9 cellular contexts compared by ENCODE assay signal in genomic region chr17:36183811-36184765, GRCh38. TPM values are rescaled to one million over a fixed set of nuclear protein-coding genes. Genes with fewer than 3 reads are reported as not detected.
DNase-seq lines count a peak whose midpoint lies in the region; ATAC-seq, FAIRE-seq and TF ChIP-seq lines count a peak whose summit lies in the region.
"Had no signal": no experiment of that assay in that cellular context is flagged by ENCODE, and none has a peak within 500 bp of the region (broad histone marks: within the 10 kb centered on the region; RNA-seq: fewer than 3 reads in every experiment).

No MANE protein-coding gene starts in this region.

- H3K4me3 Mint-ChIP-seq in stimulated activated effector memory CD8-positive, alpha-beta T cell treated with anti-CD3 and anti-CD28 coated beads, Interleukin-12 subunit alpha, Interleukin-12 subunit beta, amount 100 ng/mL, for 72 hours = peak overlapping the region; percentile 81

- no peaks in the 10 kb centered on the region for H3K79me2 ChIP-seq in HepG2 (ENCODE audit: insufficient read depth, low read length)

- H3K4me1 ChIP-seq in HepG2 (ENCODE audit: insufficient read depth, low read length) = 0 out of 2 replicates have a peak, but pooled peaks cover 6% of the 10 kb centered on the region

- no TSS peak for BruUV-seq in HepG2 (replicated peaks; lab: Mats Ljungman, UMichigan)

- intact Hi-C loops in HepG2 (cut with micrococcal nuclease; ENCODE audit: unreplicated experiment) = no loop called here
- intact Hi-C loops in posterior cingulate gyrus (cut with DNase I) = no loop called here

- H3K27ac ChIP-seq in HepG2 (ENCODE audit: extremely low read length, insufficient read depth, low read length) = no peak overlapping the region

- in situ Hi-C loops in astrocyte of the spinal cord (cut with HindIII; ENCODE audit: low sequenced_read_pairs) = no loop called here
- in situ Hi-C loops in HepG2 (cut with HindIII; ENCODE audit: extremely low pct_ligation_motif_present, low pct_unique_long_range_greater_than_20kb) = no loop called here

- TF ChIP-seq CTCF in astrocyte of the spinal cord (IDR thresholded peaks at IDR 0.05; ENCODE audit: low read depth, low read length) (no peak), HepG2 (CRISPR knock-in tag; IDR thresholded peaks at IDR 0.05) (no peak)

- CTCF ChIA-PET in HepG2 (lab: Yijun Ruan, JAX; ENCODE audit: low intra/inter-chr PET ratio, low total read pairs) = no interaction called here

- H3K9ac ChIP-seq in HepG2 (ENCODE audit: insufficient read depth, low read depth, low read length) = no peak overlapping the region

- peaks cover 22 to 53% of the 10 kb centered on the region in 2 experiments for H3K27me3 ChIP-seq in HepG2 (ENCODE audit: control insufficient read depth in 1 of 2, insufficient read depth in 2 of 2, low read length in 2 of 2)

- H3K36me3 ChIP-seq in HepG2 (replicated peaks in 1 of 2; ENCODE audit: control insufficient read depth in 1 of 2, insufficient read depth in 2 of 2, low read length in 2 of 2) = no peaks in the 10 kb centered on the region

- peak; percentile 6 for ATAC-seq in HG03159 (IDR thresholded peaks at IDR 0.05; ENCODE audit: unreplicated experiment)
- no peak for ATAC-seq in HepG2
- peak; percentile 3 for ATAC-seq in stimulated activated effector memory CD8-positive, alpha-beta T cell treated with anti-CD3 and anti-CD28 coated beads, Interleukin-12 subunit alpha, Interleukin-12 subunit beta, amount 100 ng/mL, for 72 hours
- no peak for ATAC-seq in GM21381 (IDR thresholded peaks at IDR 0.05; ENCODE audit: unreplicated experiment)

- no peak overlapping the region for H2AFZ ChIP-seq in HepG2 (ENCODE audit: low read length)

- H3K4me2 ChIP-seq in HepG2 (ENCODE audit: low read depth, low read length) = peak overlapping the region; percentile 61; the same call in 1 of the 2 replicates

- FAIRE-seq in HepG2 (lab: Jason Lieb, UNC) = no peak
- no peak for FAIRE-seq in GM12891 (lab: Jason Lieb, UNC)

- DNase-seq in astrocyte of the spinal cord (ENCODE audit: low read depth, low spot score) = no peak
- DNase-seq in HepG2 (ENCODE audit: low spot score) = no peak
- DNase-seq in stimulated activated effector memory CD8-positive, alpha-beta T cell treated with anti-CD3 and anti-CD28 coated beads, Interleukin-12 subunit alpha, Interleukin-12 subunit beta, amount 100 ng/mL, for 72 hours (ENCODE audit: low spot score in 2 of 2) = peak in 1 of 2 donors; percentile 55
- no peak for DNase-seq in posterior cingulate gyrus
- DNase-seq in GM12891 (ENCODE audit: insufficient read length, low spot score) = no peak
- DNase-seq in SKM-1 treated with dmso at 0.1 percent for 144 hours (lab: John Stamatoyannopoulos, UW; ENCODE audit: unreplicated experiment) = no peak
- DNase-seq: RPMI8226 had no signal

- TF ChIP-seq POLR2A in HepG2 (IDR thresholded peaks at IDR 0.05; ENCODE audit: insufficient read depth in 1 of 2, low read depth in 2 of 2, low read length in 2 of 2) (no peak), GM12891 (IDR thresholded peaks at IDR 0.05; ENCODE audit: low read depth, low read length) (no peak)

- peaks cover 46% of the 10 kb centered on the region for H3K4me1 Mint-ChIP-seq in stimulated activated effector memory CD8-positive, alpha-beta T cell treated with anti-CD3 and anti-CD28 coated beads, Interleukin-12 subunit alpha, Interleukin-12 subunit beta, amount 100 ng/mL, for 72 hours

- no peaks in the 10 kb centered on the region for H3K9me3 Mint-ChIP-seq in stimulated activated effector memory CD8-positive, alpha-beta T cell treated with anti-CD3 and anti-CD28 coated beads, Interleukin-12 subunit alpha, Interleukin-12 subunit beta, amount 100 ng/mL, for 72 hours

- peaks cover 38% of the 10 kb centered on the region for H3K36me3 Mint-ChIP-seq in stimulated activated effector memory CD8-positive, alpha-beta T cell treated with anti-CD3 and anti-CD28 coated beads, Interleukin-12 subunit alpha, Interleukin-12 subunit beta, amount 100 ng/mL, for 72 hours

- no peak for TF ChIP-seq RAD21 in HepG2 (CRISPR knock-in tag; IDR thresholded peaks at IDR 0.05)

- peak overlapping the region; percentile 95 for H3K27ac Mint-ChIP-seq in stimulated activated effector memory CD8-positive, alpha-beta T cell treated with anti-CD3 and anti-CD28 coated beads, Interleukin-12 subunit alpha, Interleukin-12 subunit beta, amount 100 ng/mL, for 72 hours

- H3K9me3 ChIP-seq in HepG2 (ENCODE audit: low read length) = no peaks in the 10 kb centered on the region

- POLR2A ChIA-PET in HepG2 (lab: Yijun Ruan, JAX) = no interaction called here

- 44% methylated on average over 16 of the region's 16 CpGs for WGBS in HepG2 (ENCODE audit: low lambda C conversion rate)

- peak overlapping the region; percentile 63 for H3K4me3 ChIP-seq in astrocyte of the spinal cord (ENCODE audit: low read depth, low read length)
- peak overlapping the region in 1 of 3 experiments; percentile 68; a peak in 1 of 6 replicates for H3K4me3 ChIP-seq in HepG2 (replicated peaks in 1 of 3; ENCODE audit: insufficient read depth in 1 of 3, low read depth in 2 of 3, low read length in 3 of 3)

- TF ChIP-seq EP300 in HepG2 (IDR thresholded peaks at IDR 0.05; ENCODE audit: low read depth in 2 of 2, low read length in 2 of 2) (no peak), HepG2 (CRISPR knock-in tag; IDR thresholded peaks at IDR 0.05; ENCODE audit: borderline replicate concordance) (no peak)

- H4K20me1 ChIP-seq in HepG2 (ENCODE audit: insufficient read depth, low read length) = no peaks in the 10 kb centered on the region

RNA-seq across cellular contexts. Expression of gene TBC1D3B, which starts 7.7 kb away (rescaled TPM):
- total RNA-seq in HepG2 (2016; rRNA removed; fragmentation: Illumina TruSeq; extraction: Trizol) = 1.8 TPM in 1 of 2 replicates, not detected in the other
- total RNA-seq in HepG2 (2016; cell fraction: cytosol; rRNA removed; fragmentation: Illumina TruSeq; extraction: Trizol; ENCODE audit: low read depth) = 1.4 TPM in 1 of 2 replicates, not detected in the other
- total RNA-seq in HepG2 (2016; cell fraction: insoluble cytoplasmic fraction; rRNA removed; fragmentation: Illumina TruSeq; extraction: Trizol) = 1.8 TPM in 1 of 2 replicates, not detected in the other
- 0.74 and 1.3 TPM in 2 replicates for total RNA-seq in HepG2 (2016; cell fraction: membrane; rRNA removed; fragmentation: Illumina TruSeq; extraction: Trizol)
- total RNA-seq in HepG2 (2016; cell fraction: nucleus; rRNA removed; fragmentation: Illumina TruSeq; extraction: Trizol) = 5.9 and 6.1 TPM in 2 replicates
- polyA plus RNA-seq in HepG2 (2011; rRNA removed) = 1.1 and 2.1 TPM in 2 replicates
- polyA plus RNA-seq in HepG2 (2011; cell fraction: cytosol; rRNA removed) = 0.46 and 0.52 TPM in 2 replicates
- 12.8 and 13.4 TPM in 2 replicates for polyA plus RNA-seq in HepG2 (2011; cell fraction: nucleus; rRNA removed)
- polyA plus RNA-seq in HepG2 (2012) = 2.5 and 2.6 TPM in 2 replicates
- not detected in 2 replicates for polyA plus RNA-seq in HepG2 (2016; cell fraction: cytosol; fragmentation: Illumina TruSeq; extraction: Trizol; ENCODE audit: low read depth)
- 0.50 TPM in 1 of 2 replicates, not detected in the other for polyA plus RNA-seq in HepG2 (2016; cell fraction: insoluble cytoplasmic fraction; fragmentation: Illumina TruSeq; extraction: Trizol; ENCODE audit: low read depth)
- not detected in 2 replicates for polyA plus RNA-seq in HepG2 (2016; cell fraction: membrane; fragmentation: Illumina TruSeq; extraction: Trizol; ENCODE audit: low read depth)
- 12.6 and 14.8 TPM in 2 replicates for polyA plus RNA-seq in HepG2 (2016; cell fraction: nucleus; fragmentation: Illumina TruSeq; extraction: Trizol; ENCODE audit: insufficient read depth, low read depth)
- polyA minus RNA-seq in HepG2 (2011; rRNA and poly(A)+ RNA removed; ENCODE audit: low replicate concordance) = 0.42 and 1.9 TPM in 2 replicates
- not detected in 2 replicates for polyA minus RNA-seq in HepG2 (2011; cell fraction: cytosol; rRNA and poly(A)+ RNA removed)
- polyA minus RNA-seq in HepG2 (2011; cell fraction: nucleus; rRNA and poly(A)+ RNA removed) = 3.9 and 5.9 TPM in 2 replicates
- polyA plus RNA-seq in GM12891 (2012; ENCODE audit: low read depth, missing spikeins) = 3.3 TPM

RNA-seq across cellular contexts. Expression of gene CCL3L1, which starts 12.5 kb away (rescaled TPM):
- total RNA-seq in HepG2 (2016; rRNA removed; fragmentation: Illumina TruSeq; extraction: Trizol) = not detected in 2 replicates
- not detected in 2 replicates for total RNA-seq in HepG2 (2016; cell fraction: cytosol; rRNA removed; fragmentation: Illumina TruSeq; extraction: Trizol; ENCODE audit: low read depth)
- not detected in 2 replicates for total RNA-seq in HepG2 (2016; cell fraction: insoluble cytoplasmic fraction; rRNA removed; fragmentation: Illumina TruSeq; extraction: Trizol)
- not detected in 2 replicates for total RNA-seq in HepG2 (2016; cell fraction: membrane; rRNA removed; fragmentation: Illumina TruSeq; extraction: Trizol)
- not detected in 2 replicates for total RNA-seq in HepG2 (2016; cell fraction: nucleus; rRNA removed; fragmentation: Illumina TruSeq; extraction: Trizol)
- not detected in 2 replicates for polyA plus RNA-seq in HepG2 (2011; rRNA removed)
- not detected in 2 replicates for polyA plus RNA-seq in HepG2 (2011; cell fraction: cytosol; rRNA removed)
- not detected in 2 replicates for polyA plus RNA-seq in HepG2 (2011; cell fraction: nucleus; rRNA removed)
- polyA plus RNA-seq in HepG2 (2012) = not detected in 2 replicates
- polyA plus RNA-seq in HepG2 (2016; cell fraction: cytosol; fragmentation: Illumina TruSeq; extraction: Trizol; ENCODE audit: low read depth) = not detected in 2 replicates
- polyA plus RNA-seq in HepG2 (2016; cell fraction: insoluble cytoplasmic fraction; fragmentation: Illumina TruSeq; extraction: Trizol; ENCODE audit: low read depth) = not detected in 2 replicates
- not detected in 2 replicates for polyA plus RNA-seq in HepG2 (2016; cell fraction: membrane; fragmentation: Illumina TruSeq; extraction: Trizol; ENCODE audit: low read depth)
- not detected in 2 replicates for polyA plus RNA-seq in HepG2 (2016; cell fraction: nucleus; fragmentation: Illumina TruSeq; extraction: Trizol; ENCODE audit: insufficient read depth, low read depth)
- polyA minus RNA-seq in HepG2 (2011; rRNA and poly(A)+ RNA removed; ENCODE audit: low replicate concordance) = 0.70 TPM in 1 of 2 replicates, not detected in the other
- not detected in 2 replicates for polyA minus RNA-seq in HepG2 (2011; cell fraction: cytosol; rRNA and poly(A)+ RNA removed)
- polyA minus RNA-seq in HepG2 (2011; cell fraction: nucleus; rRNA and poly(A)+ RNA removed) = not detected in 2 replicates
- polyA plus RNA-seq in GM12891 (2012; ENCODE audit: low read depth, missing spikeins) = 17.2 TPM

RNA-seq across cellular contexts. Expression of gene CCL4L2, which starts 26.8 kb away (rescaled TPM):
- not detected in 2 replicates for total RNA-seq in HepG2 (2016; rRNA removed; fragmentation: Illumina TruSeq; extraction: Trizol)
- total RNA-seq in HepG2 (2016; cell fraction: cytosol; rRNA removed; fragmentation: Illumina TruSeq; extraction: Trizol; ENCODE audit: low read depth) = not detected in 2 replicates
- not detected in 2 replicates for total RNA-seq in HepG2 (2016; cell fraction: insoluble cytoplasmic fraction; rRNA removed; fragmentation: Illumina TruSeq; extraction: Trizol)
- total RNA-seq in HepG2 (2016; cell fraction: membrane; rRNA removed; fragmentation: Illumina TruSeq; extraction: Trizol) = not detected in 2 replicates
- not detected in 2 replicates for total RNA-seq in HepG2 (2016; cell fraction: nucleus; rRNA removed; fragmentation: Illumina TruSeq; extraction: Trizol)
- polyA plus RNA-seq in HepG2 (2011; rRNA removed) = not detected in 2 replicates
- polyA plus RNA-seq in HepG2 (2011; cell fraction: cytosol; rRNA removed) = not detected in 2 replicates
- polyA plus RNA-seq in HepG2 (2011; cell fraction: nucleus; rRNA removed) = not detected in 2 replicates
- polyA plus RNA-seq in HepG2 (2012) = not detected in 2 replicates
- polyA plus RNA-seq in HepG2 (2016; cell fraction: cytosol; fragmentation: Illumina TruSeq; extraction: Trizol; ENCODE audit: low read depth) = not detected in 2 replicates
- polyA plus RNA-seq in HepG2 (2016; cell fraction: insoluble cytoplasmic fraction; fragmentation: Illumina TruSeq; extraction: Trizol; ENCODE audit: low read depth) = not detected in 2 replicates
- not detected in 2 replicates for polyA plus RNA-seq in HepG2 (2016; cell fraction: membrane; fragmentation: Illumina TruSeq; extraction: Trizol; ENCODE audit: low read depth)
- not detected in 2 replicates for polyA plus RNA-seq in HepG2 (2016; cell fraction: nucleus; fragmentation: Illumina TruSeq; extraction: Trizol; ENCODE audit: insufficient read depth, low read depth)
- not detected in 2 replicates for polyA minus RNA-seq in HepG2 (2011; rRNA and poly(A)+ RNA removed; ENCODE audit: low replicate concordance)
- polyA minus RNA-seq in HepG2 (2011; cell fraction: cytosol; rRNA and poly(A)+ RNA removed) = not detected in 2 replicates
- polyA minus RNA-seq in HepG2 (2011; cell fraction: nucleus; rRNA and poly(A)+ RNA removed) = not detected in 2 replicates
- polyA plus RNA-seq in GM12891 (2012; ENCODE audit: low read depth, missing spikeins) = 2.3 TPM

Comparison
In these comparisons a context has a peak if more than half of its experiments do, and no peak if none do; other contexts are left out.
1. ATAC-seq: peak in HG03159 (single experiment) and stimulated activated effector memory CD8-positive, alpha-beta T cell treated with anti-CD3 and anti-CD28 coated beads, Interleukin-12 subunit alpha, Interleukin-12 subunit beta, amount 100 ng/mL, for 72 hours (single experiment); none in HepG2 (single experiment) and GM21381 (single experiment).